In the genomic region with DNA sequence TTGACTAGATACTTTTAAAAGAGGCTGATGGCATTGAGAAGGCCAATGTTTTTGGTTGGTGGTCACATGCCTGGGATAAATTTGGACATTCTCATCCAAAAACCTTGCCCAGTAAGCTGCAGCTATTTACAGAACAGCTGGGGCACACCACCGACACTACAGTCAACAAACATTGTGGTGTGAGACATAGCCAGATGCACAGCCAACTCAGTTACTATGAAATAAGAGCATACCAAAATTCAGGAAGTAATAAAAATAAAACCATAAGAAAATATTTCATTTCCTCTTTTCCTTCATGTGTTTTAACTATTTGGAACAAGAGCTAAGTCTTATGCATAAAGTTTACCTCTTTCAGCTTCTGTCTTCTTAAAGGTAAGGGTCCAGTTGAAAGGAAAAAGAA, we compare ENCODE assay signal across 11 cellular contexts. TPM values are rescaled to one million over a fixed set of nuclear protein-coding genes. Genes with fewer than 3 reads are reported as not detected.
DNase-seq lines count a peak whose midpoint lies in the region; ATAC-seq, FAIRE-seq and TF ChIP-seq lines count a peak whose summit lies in the region.
"Had no signal": no experiment of that assay in that cellular context is flagged by ENCODE, and none has a peak within 500 bp of the region (broad histone marks: within the 10 kb centered on the region; RNA-seq: fewer than 3 reads in every experiment).

No MANE protein-coding gene starts in this region.

- peaks cover 4% of the 10 kb centered on the region; the same call in 1 of the 2 replicates for H3K36me3 ChIP-seq in Loucy (ENCODE audit: insufficient read depth, low read length)
- H3K36me3 ChIP-seq in ovary = no peaks in the 10 kb centered on the region

- no peak overlapping the region for H3K27ac ChIP-seq in ovary
- no peak overlapping the region for H3K27ac ChIP-seq in CD4-positive, alpha-beta T cell (ENCODE audit: low read depth, low read length)
- H3K27ac ChIP-seq: cardiac muscle cell had no signal

- H3K27ac Mint-ChIP-seq in CD4-positive, alpha-beta T cell = no peak overlapping the region

- no peak for FAIRE-seq in RCC 7860 (lab: Jason Lieb, UNC)
- FAIRE-seq: K562 had no signal

- intact Hi-C loops in ovary (cut with DNase I) = no loop called here
- intact Hi-C loops in CD4-positive, alpha-beta T cell (cut with DNase I, micrococcal nuclease) = no loop called here

- no peaks in the 10 kb centered on the region for H3K27me3 Mint-ChIP-seq in CD4-positive, alpha-beta T cell

- H3K9me2 ChIP-seq in Loucy (replicated peaks; ENCODE audit: low read depth, low read length) = no peaks in the 10 kb centered on the region

- peaks cover 12% of the 10 kb centered on the region for H4K20me1 ChIP-seq in Loucy (ENCODE audit: insufficient read depth, low read length, poor library complexity, severe bottlenecking)

- H3K4me1 ChIP-seq in Loucy (ENCODE audit: insufficient read depth, low read length, poor library complexity, severe bottlenecking) (peaks cover 69% of the 10 kb centered on the region), ovary (ENCODE audit: insufficient read depth) (peaks cover 16% of the 10 kb centered on the region)

- POLR2A ChIA-PET in CD4-positive, alpha-beta T cell (lab: Charles Lee) = interaction anchor here (1.9 kb wide), 1 partner anchor 9 kb away, joined by 11 read pairs; a partner anchor contains a TSS

- H2AFZ ChIP-seq in Loucy (ENCODE audit: low read length) = no peak overlapping the region

- H3K27me3 ChIP-seq in Loucy (ENCODE audit: insufficient read depth, low read length, poor library complexity, severe bottlenecking) = no peaks in the 10 kb centered on the region
- H3K27me3 ChIP-seq in ovary = no peaks in the 10 kb centered on the region
- H3K27me3 ChIP-seq in CD4-positive, alpha-beta T cell (ENCODE audit: control insufficient read depth, insufficient read depth, low read length) = no peaks in the 10 kb centered on the region
- H3K27me3 ChIP-seq: cardiac muscle cell had no signal

- H3K4me3 ChIP-seq in Loucy (ENCODE audit: low read length, poor library complexity, severe bottlenecking) (peak overlapping the region; percentile 55), ovary (no peak overlapping the region)
- H3K4me3 ChIP-seq: cardiac muscle cell, K562 had no signal

- H3K79me2 ChIP-seq in Loucy (ENCODE audit: insufficient read depth, low read length) = peaks cover 58% of the 10 kb centered on the region

- 3 to 13% (median 12%) methylated on average over 1 of the region's 1 CpG for WGBS in ovary, 3 donors

- peaks cover 60% of the 10 kb centered on the region for H3K36me3 Mint-ChIP-seq in CD4-positive, alpha-beta T cell (ENCODE audit: low read depth)

- no peak overlapping the region for H3K9ac ChIP-seq in Loucy (ENCODE audit: low read depth, low read length, poor library complexity, severe bottlenecking)

- CTCF ChIA-PET in CD4-positive, alpha-beta T cell (lab: Charles Lee) = interaction anchor here (0.8 to 1.5 kb wide), 2 partner anchors 9 to 10 kb away, joined by 3 read pairs; a partner anchor contains a TSS

- no peak for TF ChIP-seq POLR2A in ovary (IDR thresholded peaks at IDR 0.05)

- TF ChIP-seq EP300 in ovary (IDR thresholded peaks at IDR 0.05) = no peak

- no peaks in the 10 kb centered on the region for H3K9me3 Mint-ChIP-seq in CD4-positive, alpha-beta T cell

- peak; percentile 45 for DNase-seq in hepatic stellate cell (ENCODE audit: low spot score)
- no peak for DNase-seq in RCC 7860 (ENCODE audit: low spot score)
- no peak for DNase-seq in Ammon's horn (ENCODE audit: low spot score)
- DNase-seq in ovary = no peak
- DNase-seq in CD4-positive, alpha-beta T cell = no peak
- DNase-seq: stimulated activated CD4-positive, alpha-beta T cell treated with anti-CD3 and anti-CD28 coated beads, Interleukin-1b, Interleukin-23, amount 100 ng/mL, for 48 hours had no signal

- TF ChIP-seq CTCF in Loucy (conservative IDR thresholded peaks at IDR 0.05; ENCODE audit: low read length) = no peak
- TF ChIP-seq CTCF in ovary (IDR thresholded peaks at IDR 0.05) = no peak
- TF ChIP-seq CTCF in CD4-positive, alpha-beta T cell (IDR thresholded peaks at IDR 0.05) = no peak

- H3K4me1 Mint-ChIP-seq in CD4-positive, alpha-beta T cell (ENCODE audit: low read depth) = peaks cover 53% of the 10 kb centered on the region

- peaks cover 4% of the 10 kb centered on the region; the same call in 1 of the 2 replicates for H3F3A ChIP-seq in Loucy (ENCODE audit: low read depth)

- H3K9me3 ChIP-seq in Loucy (ENCODE audit: insufficient read depth, low read depth, low read length) = 0 out of 2 replicates have a peak, but pooled peaks cover 8% of the 10 kb centered on the region
- H3K9me3 ChIP-seq in ovary = no peaks in the 10 kb centered on the region
- no peaks in the 10 kb centered on the region for H3K9me3 ChIP-seq in CD4-positive, alpha-beta T cell (ENCODE audit: control insufficient read depth, low read length)

- H3K4me3 Mint-ChIP-seq in CD4-positive, alpha-beta T cell = no peak overlapping the region

- ATAC-seq in GM18498 (IDR thresholded peaks at IDR 0.05; ENCODE audit: unreplicated experiment) (peak; percentile 65), GM21737 (IDR thresholded peaks at IDR 0.05; ENCODE audit: unreplicated experiment) (peak; percentile 57)
- no peak for ATAC-seq in CD4-positive, alpha-beta T cell (ENCODE audit: poor library complexity)
- ATAC-seq: K562 had no signal

- peak overlapping the region; percentile 78 for H3K4me2 ChIP-seq in Loucy (ENCODE audit: low read depth, low read length, poor library complexity, severe bottlenecking)

RNA-seq across cellular contexts. Expression of a gene that starts 8.8 kb away (rescaled TPM):
- total RNA-seq in ovary = 100 to 1,000 TPM in 1 of 7 donors, 10 to 100 TPM in 6; 34.2 to 111 (median 50.5) TPM
- 10 to 100 TPM; 33.6 to 61.0 TPM for polyA plus RNA-seq in ovary
- 10 to 100 TPM; 71.0 to 78.1 TPM for total RNA-seq in CD4-positive, alpha-beta T cell
